Comparison of ENCODE assay signal across 22 cellular contexts in the genomic region with DNA sequence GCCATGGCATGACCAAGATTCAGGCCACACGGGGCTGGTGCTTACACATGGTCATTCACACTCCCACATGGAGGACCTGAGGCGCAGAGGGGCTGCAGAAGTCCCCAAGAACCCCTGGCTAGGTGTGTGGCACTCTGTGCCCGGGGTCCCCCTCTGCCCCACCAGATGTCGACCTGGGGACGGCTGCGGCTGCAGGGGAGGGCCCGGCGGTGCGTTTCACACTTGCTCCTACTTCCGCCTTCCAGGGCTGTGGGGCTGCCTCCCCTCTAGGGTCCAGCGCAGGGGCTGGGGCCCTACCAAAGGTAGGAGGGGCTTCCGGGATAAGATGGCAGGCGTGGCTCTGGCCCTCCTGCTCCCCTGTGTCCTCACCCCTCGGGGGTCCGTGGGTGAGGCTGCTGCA.
A peak's percentile ranks its signal among the peaks of the same experiment; 100 is the strongest.
DNase-seq lines count a peak whose midpoint lies in the region; ATAC-seq and TF ChIP-seq lines count a peak whose summit lies in the region.
"Had no signal": no experiment of that assay in that cellular context is flagged by ENCODE, and none has a peak within 500 bp of the region (broad histone marks: within the 10 kb centered on the region; RNA-seq: fewer than 3 reads in every experiment).

No MANE protein-coding gene starts in this region.

- H3K36me3 Mint-ChIP-seq in memory B cell, result no peaks in the 10 kb centered on the region
- H3K36me3 Mint-ChIP-seq: naive thymus-derived CD4-positive, alpha-beta T cell; stimulated activated effector memory CD8-positive, alpha-beta T cell treated with anti-CD3 and anti-CD28 coated beads, Interleukin-12 subunit alpha, Interleukin-12 subunit beta, amount 100 ng/mL, for 72 hours had no signal

- H3K4me3 ChIP-seq in heart right ventricle (no peak overlapping the region), NT2/D1 (ENCODE audit: insufficient read length, low read depth) (no peak overlapping the region)
- H3K4me3 ChIP-seq: body of pancreas, HAP-1, thoracic aorta had no signal

- H3K4me1 Mint-ChIP-seq in memory B cell, result peaks cover 4% of the 10 kb centered on the region

- H3K36me3 ChIP-seq in heart right ventricle, result peaks cover 0 to 24% (median 0%) of the 10 kb centered on the region in 9 donors
- H3K36me3 ChIP-seq in NT2/D1 (ENCODE audit: insufficient read depth, insufficient read length, low read length), result no peaks in the 10 kb centered on the region
- H3K36me3 ChIP-seq: HAP-1, thoracic aorta had no signal

- ATAC-seq in heart right ventricle, result no peak
- no peak for ATAC-seq in Right ventricle myocardium inferior
- peak; percentile 60 for ATAC-seq in memory B cell (ENCODE audit: low read depth)
- ATAC-seq in stimulated activated naive CD8-positive, alpha-beta T cell treated with anti-CD3 and anti-CD28 coated beads, Interleukin-15, Interleukin-2, amounts not matched to agents 100 U/mL and 50 U/mL, for 24 hours, result peak; percentile 20
- ATAC-seq: body of pancreas; effector memory CD8-positive, alpha-beta T cell; esophagus mucosa; naive thymus-derived CD4-positive, alpha-beta T cell; stimulated activated effector memory CD8-positive, alpha-beta T cell treated with anti-CD3 and anti-CD28 coated beads, Interleukin-12 subunit alpha, Interleukin-12 subunit beta, amount 100 ng/mL, for 72 hours had no signal

- no peaks in the 10 kb centered on the region for H3K9me3 Mint-ChIP-seq in memory B cell
- H3K9me3 Mint-ChIP-seq: CD4-positive, alpha-beta T cell; effector memory CD8-positive, alpha-beta T cell; naive thymus-derived CD4-positive, alpha-beta T cell; stimulated activated effector memory CD8-positive, alpha-beta T cell treated with anti-CD3 and anti-CD28 coated beads, Interleukin-12 subunit alpha, Interleukin-12 subunit beta, amount 100 ng/mL, for 72 hours had no signal

- TF ChIP-seq CTCF in heart right ventricle (IDR thresholded peaks at IDR 0.05), result no peak

- H3K27me3 Mint-ChIP-seq in memory B cell, result peaks cover 13% of the 10 kb centered on the region

- H3K4me3 Mint-ChIP-seq in memory B cell, result peak overlapping the region; percentile 68
- H3K4me3 Mint-ChIP-seq: CD4-positive, alpha-beta T cell; effector memory CD8-positive, alpha-beta T cell; stimulated activated effector memory CD8-positive, alpha-beta T cell treated with anti-CD3 and anti-CD28 coated beads, Interleukin-12 subunit alpha, Interleukin-12 subunit beta, amount 100 ng/mL, for 72 hours had no signal

- H3K27me3 ChIP-seq in heart right ventricle, result peaks cover 0 to 54% (median 32%) of the 10 kb centered on the region in 7 donors
- H3K27me3 ChIP-seq in NT2/D1 (ENCODE audit: insufficient read depth, insufficient read length), result peaks cover 18% of the 10 kb centered on the region

- H3K9me3 ChIP-seq in heart right ventricle, result no peaks in the 10 kb centered on the region
- no peaks in the 10 kb centered on the region for H3K9me3 ChIP-seq in NT2/D1 (ENCODE audit: insufficient read depth, low read length)
- H3K9me3 ChIP-seq: body of pancreas, HAP-1, thoracic aorta had no signal

- DNase-seq in heart right ventricle, result no peak
- DNase-seq in Right ventricle myocardium inferior (ENCODE audit: missing footprints), result no peak
- no peak for DNase-seq in NT2/D1 (ENCODE audit: low read depth, low spot score)
- DNase-seq in memory B cell (ENCODE audit: low spot score in 2 of 2), result no peak
- DNase-seq in stimulated activated naive CD8-positive, alpha-beta T cell treated with anti-CD3 and anti-CD28 coated beads, Interleukin-15, Interleukin-2, amounts not matched to agents 100 U/mL and 50 U/mL, for 24 hours, result no peak
- DNase-seq in NCI-H1417 (lab: John Stamatoyannopoulos, UW), result no peak
- no peak for DNase-seq in NCI-H1092 treated with DMSO at 0.1 percent for 48 hours (lab: John Stamatoyannopoulos, UW)
- DNase-seq in SW480 (ENCODE audit: low spot score), result no peak
- DNase-seq: body of pancreas; CD4-positive, alpha-beta T cell; DMS153; effector memory CD8-positive, alpha-beta T cell; kidney glomerular epithelial cell; mesenchymal stem cell; MM.1S; naive thymus-derived CD4-positive, alpha-beta T cell; NCI-H187; SHP77 had no signal

- peak overlapping the region; percentile 42 for H3K9ac ChIP-seq in NT2/D1 (ENCODE audit: insufficient read length, low read depth)

- 33 to 39% methylated on average over 15 of the region's 15 CpGs for WGBS in heart right ventricle, 2 donors

- peak overlapping the region; percentile 72 for H3K27ac Mint-ChIP-seq in memory B cell
- H3K27ac Mint-ChIP-seq: CD4-positive, alpha-beta T cell; effector memory CD8-positive, alpha-beta T cell; naive thymus-derived CD4-positive, alpha-beta T cell; stimulated activated effector memory CD8-positive, alpha-beta T cell treated with anti-CD3 and anti-CD28 coated beads, Interleukin-12 subunit alpha, Interleukin-12 subunit beta, amount 100 ng/mL, for 72 hours had no signal

- intact Hi-C loops in heart right ventricle (cut with DNase I), result no loop called here
- intact Hi-C loops in Right ventricle myocardium inferior (cut with DNase I), result loop anchor here (2.0 kb wide), 1 partner anchor 66 kb away; no protein-coding TSS in a partner anchor

- peak overlapping the region; percentile 12 to 99 (median 90) for H3K27ac ChIP-seq in heart right ventricle
- H3K27ac ChIP-seq: body of pancreas, thoracic aorta had no signal

- H3K4me1 ChIP-seq in heart right ventricle, result peaks cover 4 to 85% (median 33%) of the 10 kb centered on the region in 9 donors
- peaks cover 36% of the 10 kb centered on the region for H3K4me1 ChIP-seq in NT2/D1 (ENCODE audit: insufficient read depth, insufficient read length)
- H3K4me1 ChIP-seq: body of pancreas, HAP-1 had no signal

Comparison
In these comparisons a context has a peak if more than half of its experiments do, and no peak if none do; other contexts are left out.
1. ATAC-seq: peak in memory B cell (single experiment) and stimulated activated naive CD8-positive, alpha-beta T cell treated with anti-CD3 and anti-CD28 coated beads, Interleukin-15, Interleukin-2, amounts not matched to agents 100 U/mL and 50 U/mL, for 24 hours (single experiment); none in heart right ventricle (0 of 8) and Right ventricle myocardium inferior (single experiment).